1 cellular context compared by ENCODE assay signal in the genomic region with DNA sequence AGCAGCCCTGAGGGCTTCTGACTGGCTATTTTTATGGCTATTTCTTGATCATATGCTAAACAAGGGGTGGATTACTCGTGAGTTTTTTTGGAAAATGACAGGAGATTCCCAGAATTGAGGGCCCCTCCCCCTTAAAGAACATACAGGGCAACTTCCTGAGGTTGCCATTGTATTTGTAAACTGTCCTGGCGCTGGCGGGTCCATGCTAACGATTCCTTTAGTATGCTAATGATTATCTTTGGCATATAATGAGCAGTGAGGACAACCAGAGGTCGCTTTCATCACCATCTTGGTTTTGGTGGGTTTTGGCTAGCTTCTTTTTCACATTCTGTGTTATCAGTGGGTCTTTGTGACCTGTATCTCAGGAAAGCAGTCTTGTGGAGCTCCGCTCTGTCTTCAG.
TF ChIP-seq lines count a peak whose summit lies in the region.

No MANE protein-coding gene starts in this region.

TF ChIP-seq in WTC11, 78 proteins besides CTCF, POLR2A, EP300 and RAD21 (continued from another document):
- TF ChIP-seq, protein P1, sequence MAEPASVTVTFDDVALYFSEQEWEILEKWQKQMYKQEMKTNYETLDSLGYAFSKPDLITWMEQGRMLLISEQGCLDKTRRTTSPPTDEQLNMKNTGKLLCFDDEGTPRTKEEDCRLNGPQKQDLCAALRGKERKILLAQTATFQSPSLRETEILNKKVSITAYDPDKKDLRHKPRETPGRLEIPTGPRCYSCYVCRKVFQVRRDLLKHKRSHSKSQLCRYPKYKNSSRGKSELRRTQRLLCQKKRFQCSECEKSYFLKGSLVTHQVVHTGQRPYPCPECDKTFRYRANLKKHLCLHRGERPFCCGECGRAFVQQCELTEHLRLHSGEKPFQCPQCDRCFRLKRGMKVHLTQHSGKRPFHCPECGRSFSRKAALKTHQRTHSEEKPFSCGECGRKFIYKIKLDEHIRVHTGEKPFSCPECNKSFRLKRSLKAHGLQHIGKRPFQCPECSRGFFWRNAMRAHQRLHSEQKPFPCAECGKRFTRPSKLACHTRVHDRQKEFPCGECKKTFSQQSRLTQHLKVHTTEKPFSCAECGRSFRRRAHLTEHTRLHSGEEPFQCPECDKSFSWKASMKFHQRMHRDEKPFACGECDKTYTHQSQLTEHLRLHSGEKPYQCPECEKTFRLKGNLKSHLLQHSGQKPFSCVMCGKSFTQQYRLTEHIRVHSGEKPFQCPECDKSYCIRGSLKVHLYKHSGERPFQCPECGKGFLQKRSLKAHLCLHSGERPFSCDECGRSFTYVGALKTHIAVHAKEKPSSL (CRISPR knock-in tag; conservative IDR thresholded peaks at IDR 0.05) = no peak
- TF ChIP-seq ESRRA (CRISPR knock-in tag; IDR thresholded peaks at IDR 0.05; ENCODE audit: borderline replicate concordance) (no peak), MYBL2 (CRISPR knock-in tag; IDR thresholded peaks at IDR 0.05) (no peak)
- TF ChIP-seq, protein P2, sequence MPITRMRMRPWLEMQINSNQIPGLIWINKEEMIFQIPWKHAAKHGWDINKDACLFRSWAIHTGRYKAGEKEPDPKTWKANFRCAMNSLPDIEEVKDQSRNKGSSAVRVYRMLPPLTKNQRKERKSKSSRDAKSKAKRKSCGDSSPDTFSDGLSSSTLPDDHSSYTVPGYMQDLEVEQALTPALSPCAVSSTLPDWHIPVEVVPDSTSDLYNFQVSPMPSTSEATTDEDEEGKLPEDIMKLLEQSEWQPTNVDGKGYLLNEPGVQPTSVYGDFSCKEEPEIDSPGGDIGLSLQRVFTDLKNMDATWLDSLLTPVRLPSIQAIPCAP (CRISPR knock-in tag; IDR thresholded peaks at IDR 0.05) = no peak
